ENCODE assay signal across 29 cellular contexts in the genomic region with DNA sequence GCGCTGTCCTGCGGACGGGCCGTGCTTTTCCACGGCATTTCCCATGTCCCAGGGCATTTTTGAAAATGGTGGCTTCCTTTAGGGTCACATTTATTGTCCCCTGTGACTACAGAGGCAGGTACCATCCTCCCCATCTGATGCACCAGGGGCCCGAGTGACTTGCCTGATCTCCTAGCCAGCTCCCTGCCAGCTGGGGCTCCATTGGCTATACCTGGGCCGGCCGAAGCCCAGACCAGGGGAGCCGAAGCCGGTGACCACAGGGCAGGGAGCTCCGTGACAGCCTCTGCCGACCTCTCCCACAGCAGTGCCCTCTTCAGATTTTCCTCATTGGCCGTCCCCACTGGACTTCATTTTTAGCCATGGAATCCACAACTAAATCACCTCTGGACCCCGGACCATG.
A peak's percentile ranks its signal among the peaks of the same experiment; 100 is the strongest.
DNase-seq lines count a peak whose midpoint lies in the region; ATAC-seq and TF ChIP-seq lines count a peak whose summit lies in the region.
"Had no signal": no experiment of that assay in that cellular context is flagged by ENCODE, and none has a peak within 500 bp of the region (broad histone marks: within the 10 kb centered on the region; RNA-seq: fewer than 3 reads in every experiment).

No MANE protein-coding gene starts in this region.

- peak; percentile 22 for DNase-seq in Right ventricle myocardium inferior (ENCODE audit: missing footprints)
- no peak for DNase-seq in left ventricle myocardium inferior
- DNase-seq: 8988T; ACHN; AML-193; BE2C; C1 segment of cervical spinal cord; Caco-2; Calu3; CD4-positive, alpha-beta memory T cell; CD4-positive, alpha-beta T cell; CD4-positive, CD25-positive, alpha-beta regulatory T cell; CD8-positive, alpha-beta memory T cell; CD8-positive, alpha-beta T cell; COR-L47; DMS 273 treated with DMSO at 0.1 percent for 48 hours; DMS153; DMS53; DMS79; DMS79 treated with DMSO at 0.1 percent for 48 hours; DND-41; EL had no signal

- H3K27me3 ChIP-seq in left ventricle myocardium inferior (ENCODE audit: low read depth) = peaks cover 90% of the 10 kb centered on the region
- H3K27me3 ChIP-seq: BLaER1; BLaER1 treated with 17β-estradiol and CSF1 and Interleukin-3, amounts not matched to agents 10 nM and 100 nM had no signal

- ATAC-seq in Right ventricle myocardium inferior (no peak), HG03196 (IDR thresholded peaks at IDR 0.05; ENCODE audit: unreplicated experiment) (no peak)
- ATAC-seq: A549; CD8-positive, alpha-beta T cell had no signal

- H3K9me3 ChIP-seq in left ventricle myocardium inferior (replicated peaks) = no peaks in the 10 kb centered on the region
- H3K9me3 ChIP-seq: A549; BE2C; BLaER1; BLaER1 treated with 17β-estradiol and CSF1 and Interleukin-3, amounts not matched to agents 10 nM and 100 nM; Caco-2 had no signal

- H3K36me3 ChIP-seq in left ventricle myocardium inferior = no peaks in the 10 kb centered on the region
- H3K36me3 ChIP-seq: BE2C; BLaER1; BLaER1 treated with 17β-estradiol and CSF1 and Interleukin-3, amounts not matched to agents 10 nM and 100 nM had no signal

- no peaks in the 10 kb centered on the region for H3K4me1 ChIP-seq in left ventricle myocardium inferior
- H3K4me1 ChIP-seq: BE2C, Caco-2 had no signal

- no peak overlapping the region for H3K27ac ChIP-seq in left ventricle myocardium inferior (replicated peaks)
- H3K27ac ChIP-seq in angular gyrus (ENCODE audit: low read depth, low read length) = peak overlapping the region; percentile 9
- H3K27ac ChIP-seq: 22Rv1; BLaER1; BLaER1 treated with 17β-estradiol and CSF1 and Interleukin-3, amounts not matched to agents 10 nM and 100 nM; C4-2B had no signal

- no peak for TF ChIP-seq CTCF in left ventricle myocardium inferior (IDR thresholded peaks at IDR 0.05; ENCODE audit: borderline replicate concordance)

- H3K4me3 ChIP-seq in left ventricle myocardium inferior = no peak overlapping the region
- H3K4me3 ChIP-seq: A549; BLaER1; BLaER1 treated with 17β-estradiol and CSF1 and Interleukin-3, amounts not matched to agents 10 nM and 100 nM had no signal

- intact Hi-C loops in Right ventricle myocardium inferior (cut with DNase I) = no loop called here
- intact Hi-C loops in left ventricle myocardium inferior (cut with micrococcal nuclease) = no loop called here
